ENCODE assay signal across 31 cellular contexts in genomic region chr2:165524720-165525119, GRCh38. TPM values are rescaled to one million over a fixed set of nuclear protein-coding genes. Genes with fewer than 3 reads are reported as not detected.
"Had no signal": no experiment of that assay in that cellular context is flagged by ENCODE, and none has a peak within 500 bp of the region (broad histone marks: within the 10 kb centered on the region; RNA-seq: fewer than 3 reads in every experiment).

No MANE protein-coding gene starts in this region.

- H3K9me3 ChIP-seq: ovary, psoas muscle, suprapubic skin, testis, tibial artery, transverse colon, upper lobe of right lung, uterus had no signal

- DNase-seq: natural killer cell; occipital lobe; ovary; posterior cingulate gyrus; psoas muscle; right cardiac atrium; spleen; stimulated activated CD4-positive, alpha-beta T cell treated with anti-CD3 and anti-CD28 coated beads, Interleukin-12 subunit alpha, Interleukin-12 subunit beta, amount 100 ng/mL, for 4 hours; stimulated activated CD4-positive, alpha-beta T cell treated with anti-CD3 and anti-CD28 coated beads, Interleukin-1b, Interleukin-23, amount 100 ng/mL, for 48 hours; stimulated activated CD4-positive, alpha-beta T cell treated with anti-CD3 and anti-CD28 coated beads, Interleukin-4, amount 100 ng/mL, for 1 hour; stimulated activated CD4-positive, alpha-beta T cell treated with anti-CD3 and anti-CD28 coated beads, Interleukin-4, amount 100 ng/mL, for 4 hours; stimulated activated CD8-positive, alpha-beta memory T cell treated with anti-CD3 and anti-CD28 coated beads, Interleukin-4, amount 100 ng/mL, for 48 hours; stimulated activated naive CD4-positive, alpha-beta T cell; stimulated activated naive CD8-positive, alpha-beta T cell treated with anti-CD3 and anti-CD28 coated beads, Interleukin-15, amount 100 ng/mL, for 72 hours; stimulated activated naive CD8-positive, alpha-beta T cell treated with anti-CD3 and anti-CD28 coated beads, Interleukin-15, Interleukin-2, amounts not matched to agents 100 U/mL and 50 U/mL, for 24 hours; substantia nigra; testis; tibial artery; transverse colon; upper lobe of right lung; uterus had no signal

- H3K36me3 ChIP-seq: ovary, spleen, suprapubic skin, tibial artery, transverse colon, upper lobe of right lung, uterus had no signal

- H3K36me3 Mint-ChIP-seq: natural killer cell; stimulated activated memory B cell treated with anti-CD40 and anti-IgM and Interleukin-4, amounts not matched to agents 10 μg/mL and 1 μg/mL and 100 μg/mL, for 72 hours had no signal

- H3K27ac ChIP-seq: neural progenitor cell, ovary, parathyroid adenoma, psoas muscle, skin epidermis, spleen, suprapubic skin, testis, tibial artery, transverse colon, upper lobe of right lung, uterus had no signal

- H3K4me2 ChIP-seq: neural progenitor cell, smooth muscle cell had no signal

- H3K4me3 ChIP-seq: neural progenitor cell, ovary, psoas muscle, skin epidermis, smooth muscle cell, spleen, suprapubic skin, testis, tibial artery, transverse colon, upper lobe of right lung, uterus had no signal

- H3K27ac Mint-ChIP-seq: natural killer cell; nephron; neural progenitor cell; progenitor cell of endocrine pancreas; stimulated activated memory B cell treated with anti-CD40 and anti-IgM and Interleukin-4, amounts not matched to agents 10 μg/mL and 1 μg/mL and 100 μg/mL, for 72 hours; stimulated activated naive CD8-positive, alpha-beta T cell treated with anti-CD3 and anti-CD28 coated beads, Interleukin-15, amount 100 ng/mL, for 72 hours; type B pancreatic cell had no signal

- H3K27me3 Mint-ChIP-seq: progenitor cell of endocrine pancreas; stimulated activated naive CD8-positive, alpha-beta T cell treated with anti-CD3 and anti-CD28 coated beads, Interleukin-15, amount 100 ng/mL, for 72 hours; type B pancreatic cell had no signal

- H3K4me1 ChIP-seq: neural progenitor cell, parathyroid adenoma, psoas muscle, spleen, suprapubic skin, testis, tibial artery, transverse colon, upper lobe of right lung, uterus had no signal

- H2AFZ ChIP-seq: neural progenitor cell, parathyroid adenoma had no signal

- H3K9me3 Mint-ChIP-seq: natural killer cell; stimulated activated memory B cell treated with anti-CD40 and anti-IgM and Interleukin-4, amounts not matched to agents 10 μg/mL and 1 μg/mL and 100 μg/mL, for 72 hours; stimulated activated naive CD8-positive, alpha-beta T cell treated with anti-CD3 and anti-CD28 coated beads, Interleukin-15, amount 100 ng/mL, for 72 hours had no signal

- ATAC-seq: natural killer cell; psoas muscle; right cardiac atrium; sciatic nerve; stimulated activated memory B cell treated with anti-CD40 and anti-IgM and Interleukin-4, amounts not matched to agents 10 μg/mL and 1 μg/mL and 100 μg/mL, for 72 hours; stimulated activated naive CD8-positive, alpha-beta T cell treated with anti-CD3 and anti-CD28 coated beads, Interleukin-15, amount 100 ng/mL, for 72 hours; stimulated activated naive CD8-positive, alpha-beta T cell treated with anti-CD3 and anti-CD28 coated beads, Interleukin-15, Interleukin-2, amounts not matched to agents 100 U/mL and 50 U/mL, for 24 hours; upper lobe of right lung had no signal

- H3K4me1 Mint-ChIP-seq: natural killer cell; nephron; neural progenitor cell; stimulated activated naive CD8-positive, alpha-beta T cell treated with anti-CD3 and anti-CD28 coated beads, Interleukin-15, amount 100 ng/mL, for 72 hours had no signal

- H3K9ac ChIP-seq: neural progenitor cell, parathyroid adenoma had no signal

- H3K4me3 Mint-ChIP-seq: natural killer cell; nephron; neural progenitor cell; stimulated activated memory B cell treated with anti-CD40 and anti-IgM and Interleukin-4, amounts not matched to agents 10 μg/mL and 1 μg/mL and 100 μg/mL, for 72 hours; stimulated activated naive CD8-positive, alpha-beta T cell treated with anti-CD3 and anti-CD28 coated beads, Interleukin-15, amount 100 ng/mL, for 72 hours; type B pancreatic cell had no signal

- H3K27me3 ChIP-seq: neural progenitor cell, ovary, spleen, suprapubic skin, testis, tibial artery, transverse colon, upper lobe of right lung, uterus had no signal

- H3K79me2 ChIP-seq: parathyroid adenoma had no signal

RNA-seq across cellular contexts. Expression of gene CSRNP3, which starts 55.2 kb away (rescaled TPM):
- total RNA-seq: natural killer cell had no signal
